In the genomic region with DNA sequence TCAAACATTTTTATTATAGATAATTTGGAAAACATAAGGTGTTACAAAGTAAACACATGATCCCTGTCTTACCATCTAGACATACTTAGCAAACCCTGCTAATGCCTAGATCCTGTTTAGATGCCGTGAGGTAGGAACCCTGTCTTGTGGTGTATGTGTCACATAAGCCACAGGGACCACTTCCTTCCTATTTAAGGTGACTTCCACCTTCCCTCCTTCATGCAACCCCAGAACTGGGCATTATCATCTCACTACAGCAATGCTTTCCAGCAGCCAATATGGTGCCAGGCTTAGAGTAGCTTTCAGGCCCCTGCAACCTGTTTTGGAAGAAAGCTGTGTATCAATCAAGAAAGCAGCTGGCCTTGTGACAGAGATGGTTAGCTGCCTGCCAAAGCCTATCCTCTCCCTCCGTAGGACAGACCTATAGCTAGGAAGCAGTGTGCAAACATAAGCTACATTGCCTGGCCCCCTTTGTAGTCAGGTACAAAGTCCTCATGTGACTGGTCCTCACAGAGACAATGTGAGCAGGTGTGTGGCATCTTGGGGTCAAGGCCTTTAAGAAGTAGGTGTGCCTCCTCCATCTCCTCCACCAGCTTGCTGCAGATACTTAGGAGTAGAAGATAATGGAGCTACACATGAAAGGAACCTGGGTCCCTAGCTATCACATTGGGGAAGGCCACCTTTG, we compare ENCODE assay signal across 1 cellular context.
TF ChIP-seq lines count a peak whose summit lies in the region.

No MANE protein-coding gene starts in this region.

TF ChIP-seq in GM23338, 12 proteins besides CTCF, POLR2A, EP300 and RAD21 (continued from another document):
- TF ChIP-seq, protein P1, sequence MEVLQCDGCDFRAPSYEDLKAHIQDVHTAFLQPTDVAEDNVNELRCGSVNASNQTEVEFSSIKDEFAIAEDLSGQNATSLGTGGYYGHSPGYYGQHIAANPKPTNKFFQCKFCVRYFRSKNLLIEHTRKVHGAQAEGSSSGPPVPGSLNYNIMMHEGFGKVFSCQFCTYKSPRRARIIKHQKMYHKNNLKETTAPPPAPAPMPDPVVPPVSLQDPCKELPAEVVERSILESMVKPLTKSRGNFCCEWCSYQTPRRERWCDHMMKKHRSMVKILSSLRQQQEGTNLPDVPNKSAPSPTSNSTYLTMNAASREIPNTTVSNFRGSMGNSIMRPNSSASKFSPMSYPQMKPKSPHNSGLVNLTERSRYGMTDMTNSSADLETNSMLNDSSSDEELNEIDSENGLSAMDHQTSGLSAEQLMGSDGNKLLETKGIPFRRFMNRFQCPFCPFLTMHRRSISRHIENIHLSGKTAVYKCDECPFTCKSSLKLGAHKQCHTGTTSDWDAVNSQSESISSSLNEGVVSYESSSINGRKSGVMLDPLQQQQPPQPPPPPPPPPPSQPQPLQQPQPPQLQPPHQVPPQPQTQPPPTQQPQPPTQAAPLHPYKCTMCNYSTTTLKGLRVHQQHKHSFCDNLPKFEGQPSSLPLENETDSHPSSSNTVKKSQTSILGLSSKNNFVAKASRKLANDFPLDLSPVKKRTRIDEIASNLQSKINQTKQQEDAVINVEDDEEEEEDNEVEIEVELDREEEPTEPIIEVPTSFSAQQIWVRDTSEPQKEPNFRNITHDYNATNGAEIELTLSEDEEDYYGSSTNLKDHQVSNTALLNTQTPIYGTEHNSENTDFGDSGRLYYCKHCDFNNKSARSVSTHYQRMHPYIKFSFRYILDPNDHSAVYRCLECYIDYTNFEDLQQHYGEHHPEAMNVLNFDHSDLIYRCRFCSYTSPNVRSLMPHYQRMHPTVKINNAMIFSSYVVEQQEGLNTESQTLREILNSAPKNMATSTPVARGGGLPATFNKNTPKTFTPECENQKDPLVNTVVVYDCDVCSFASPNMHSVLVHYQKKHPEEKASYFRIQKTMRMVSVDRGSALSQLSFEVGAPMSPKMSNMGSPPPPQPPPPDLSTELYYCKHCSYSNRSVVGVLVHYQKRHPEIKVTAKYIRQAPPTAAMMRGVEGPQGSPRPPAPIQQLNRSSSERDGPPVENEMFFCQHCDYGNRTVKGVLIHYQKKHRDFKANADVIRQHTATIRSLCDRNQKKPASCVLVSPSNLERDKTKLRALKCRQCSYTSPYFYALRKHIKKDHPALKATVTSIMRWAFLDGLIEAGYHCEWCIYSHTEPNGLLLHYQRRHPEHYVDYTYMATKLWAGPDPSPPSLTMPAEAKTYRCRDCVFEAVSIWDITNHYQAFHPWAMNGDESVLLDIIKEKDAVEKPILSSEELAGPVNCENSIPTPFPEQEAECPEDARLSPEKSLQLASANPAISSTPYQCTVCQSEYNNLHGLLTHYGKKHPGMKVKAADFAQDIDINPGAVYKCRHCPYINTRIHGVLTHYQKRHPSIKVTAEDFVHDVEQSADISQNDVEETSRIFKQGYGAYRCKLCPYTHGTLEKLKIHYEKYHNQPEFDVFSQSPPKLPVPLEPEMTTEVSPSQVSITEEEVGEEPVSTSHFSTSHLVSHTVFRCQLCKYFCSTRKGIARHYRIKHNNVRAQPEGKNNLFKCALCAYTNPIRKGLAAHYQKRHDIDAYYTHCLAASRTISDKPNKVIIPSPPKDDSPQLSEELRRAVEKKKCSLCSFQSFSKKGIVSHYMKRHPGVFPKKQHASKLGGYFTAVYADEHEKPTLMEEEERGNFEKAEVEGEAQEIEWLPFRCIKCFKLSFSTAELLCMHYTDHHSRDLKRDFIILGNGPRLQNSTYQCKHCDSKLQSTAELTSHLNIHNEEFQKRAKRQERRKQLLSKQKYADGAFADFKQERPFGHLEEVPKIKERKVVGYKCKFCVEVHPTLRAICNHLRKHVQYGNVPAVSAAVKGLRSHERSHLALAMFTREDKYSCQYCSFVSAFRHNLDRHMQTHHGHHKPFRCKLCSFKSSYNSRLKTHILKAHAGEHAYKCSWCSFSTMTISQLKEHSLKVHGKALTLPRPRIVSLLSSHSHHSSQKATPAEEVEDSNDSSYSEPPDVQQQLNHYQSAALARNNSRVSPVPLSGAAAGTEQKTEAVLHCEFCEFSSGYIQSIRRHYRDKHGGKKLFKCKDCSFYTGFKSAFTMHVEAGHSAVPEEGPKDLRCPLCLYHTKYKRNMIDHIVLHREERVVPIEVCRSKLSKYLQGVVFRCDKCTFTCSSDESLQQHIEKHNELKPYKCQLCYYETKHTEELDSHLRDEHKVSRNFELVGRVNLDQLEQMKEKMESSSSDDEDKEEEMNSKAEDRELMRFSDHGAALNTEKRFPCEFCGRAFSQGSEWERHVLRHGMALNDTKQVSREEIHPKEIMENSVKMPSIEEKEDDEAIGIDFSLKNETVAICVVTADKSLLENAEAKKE (CRISPR knock-in tag; IDR thresholded peaks at IDR 0.05), result no peak
- no peak for TF ChIP-seq EZH2 (IDR thresholded peaks at IDR 0.05; ENCODE audit: low read depth, unreplicated experiment)
- TF ChIP-seq POLR2AphosphoS5 (IDR thresholded peaks at IDR 0.05; ENCODE audit: low read depth), result no peak
- TF ChIP-seq, protein P2, sequence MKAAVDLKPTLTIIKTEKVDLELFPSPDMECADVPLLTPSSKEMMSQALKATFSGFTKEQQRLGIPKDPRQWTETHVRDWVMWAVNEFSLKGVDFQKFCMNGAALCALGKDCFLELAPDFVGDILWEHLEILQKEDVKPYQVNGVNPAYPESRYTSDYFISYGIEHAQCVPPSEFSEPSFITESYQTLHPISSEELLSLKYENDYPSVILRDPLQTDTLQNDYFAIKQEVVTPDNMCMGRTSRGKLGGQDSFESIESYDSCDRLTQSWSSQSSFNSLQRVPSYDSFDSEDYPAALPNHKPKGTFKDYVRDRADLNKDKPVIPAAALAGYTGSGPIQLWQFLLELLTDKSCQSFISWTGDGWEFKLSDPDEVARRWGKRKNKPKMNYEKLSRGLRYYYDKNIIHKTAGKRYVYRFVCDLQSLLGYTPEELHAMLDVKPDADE (IDR thresholded peaks at IDR 0.05), result no peak
- TF ChIP-seq STAT1 (IDR thresholded peaks at IDR 0.05; ENCODE audit: unreplicated experiment), result no peak
- no peak for TF ChIP-seq ZNF114 (CRISPR knock-in tag; IDR thresholded peaks at IDR 0.05)
- TF ChIP-seq EZH2phosphoT487 (IDR thresholded peaks at IDR 0.05; ENCODE audit: unreplicated experiment), result no peak
TF ChIP-seq in GM23338: peak in this region for 0.
